ENCODE assay signal across 11 cellular contexts in genomic region chr20:35901678-35902544, GRCh38. TPM values are rescaled to one million over a fixed set of nuclear protein-coding genes. Genes with fewer than 3 reads are reported as not detected.
DNase-seq lines count a peak whose midpoint lies in the region; ATAC-seq and TF ChIP-seq lines count a peak whose summit lies in the region.
"Had no signal": no experiment of that assay in that cellular context is flagged by ENCODE, and none has a peak within 500 bp of the region (broad histone marks: within the 10 kb centered on the region; RNA-seq: fewer than 3 reads in every experiment).

No MANE protein-coding gene starts in this region.

- no peak for TF ChIP-seq CTCF in omental fat pad (IDR thresholded peaks at IDR 0.05)

- H3K27ac ChIP-seq in cingulate gyrus (ENCODE audit: low read depth, low read length): peak overlapping the region; percentile 70
- H3K27ac ChIP-seq: HL-60 had no signal

- peak; percentile 76 for DNase-seq in Daoy (ENCODE audit: low read depth)
- peak; percentile 96 for DNase-seq in NCI-H82 (lab: John Stamatoyannopoulos, UW)
- DNase-seq in omental fat pad (ENCODE audit: low spot score): no peak
- DNase-seq in NCI-H526 treated with DMSO at 0.1 percent for 48 hours (lab: John Stamatoyannopoulos, UW): no peak
- DNase-seq in activated naive CD4-positive, alpha-beta T cell treated with anti-CD3 and anti-CD28 coated beads for 36 hours: no peak
- DNase-seq: naive thymus-derived CD4-positive, alpha-beta T cell; substantia nigra had no signal

- H3K36me3 Mint-ChIP-seq in activated naive CD4-positive, alpha-beta T cell treated with anti-CD3 and anti-CD28 coated beads for 36 hours (ENCODE audit: low read depth): peaks cover 7% of the 10 kb centered on the region

- no peaks in the 10 kb centered on the region for H3K9me3 Mint-ChIP-seq in activated naive CD4-positive, alpha-beta T cell treated with anti-CD3 and anti-CD28 coated beads for 36 hours
- H3K9me3 Mint-ChIP-seq: naive thymus-derived CD4-positive, alpha-beta T cell had no signal

- no peaks in the 10 kb centered on the region for H3K27me3 Mint-ChIP-seq in activated naive CD4-positive, alpha-beta T cell treated with anti-CD3 and anti-CD28 coated beads for 36 hours (ENCODE audit: low read depth)
- H3K27me3 Mint-ChIP-seq: naive thymus-derived CD4-positive, alpha-beta T cell had no signal

- CTCF ChIA-PET in activated naive CD4-positive, alpha-beta T cell treated with anti-CD3 and anti-CD28 coated beads for 36 hours (lab: Charles Lee): interaction anchor here (0.5 to 0.6 kb wide), 2 partner anchors 53 to 148 kb away, joined by 3 to 4 read pairs; partner anchors contain the start of gene SCAND1

- H3K27ac Mint-ChIP-seq in activated naive CD4-positive, alpha-beta T cell treated with anti-CD3 and anti-CD28 coated beads for 36 hours: no peak overlapping the region

- H3K4me1 Mint-ChIP-seq in activated naive CD4-positive, alpha-beta T cell treated with anti-CD3 and anti-CD28 coated beads for 36 hours (ENCODE audit: low read depth): peaks cover 9% of the 10 kb centered on the region

- ATAC-seq in omental fat pad (ENCODE audit: low FRiP score) (peak; percentile 52), GM19455 (IDR thresholded peaks at IDR 0.05; ENCODE audit: unreplicated experiment) (no peak), HG03025 (IDR thresholded peaks at IDR 0.05; ENCODE audit: low FRiP score, unreplicated experiment) (no peak)
- ATAC-seq: naive thymus-derived CD4-positive, alpha-beta T cell had no signal

- intact Hi-C loops in activated naive CD4-positive, alpha-beta T cell treated with anti-CD3 and anti-CD28 coated beads for 36 hours (cut with micrococcal nuclease): no loop called here

- no peak overlapping the region for H3K4me3 Mint-ChIP-seq in activated naive CD4-positive, alpha-beta T cell treated with anti-CD3 and anti-CD28 coated beads for 36 hours
- H3K4me3 Mint-ChIP-seq: naive thymus-derived CD4-positive, alpha-beta T cell had no signal

RNA-seq across cellular contexts. Expression of gene SCAND1, which starts 52.4 kb away (rescaled TPM):
- total RNA-seq in Daoy (2014; rRNA removed; shearing (Covaris generic)): 81.1 and 93.9 TPM in 2 replicates
- total RNA-seq in omental fat pad: 100 to 1,000 TPM in 2 of 4 donors, 10 to 100 TPM in 2; 65.0 to 102 (median 100) TPM
- 10 to 100 TPM; 41.9 to 43.1 TPM for total RNA-seq in activated naive CD4-positive, alpha-beta T cell treated with anti-CD3 and anti-CD28 coated beads for 36 hours

Comparison
In these comparisons a context has a peak if more than half of its experiments do, and no peak if none do; other contexts are left out.
1. DNase-seq: peak in Daoy (single experiment) and NCI-H82 (single experiment); none in omental fat pad (single experiment), NCI-H526 treated with DMSO at 0.1 percent for 48 hours (single experiment) and activated naive CD4-positive, alpha-beta T cell treated with anti-CD3 and anti-CD28 coated beads for 36 hours (single experiment).